Comparison of ENCODE assay signal across 8 cellular contexts in genomic region chr11:67287355-67288197, GRCh38. TPM values are rescaled to one million over a fixed set of nuclear protein-coding genes. Genes with fewer than 3 reads are reported as not detected.
DNase-seq lines count a peak whose midpoint lies in the region; TF ChIP-seq lines count a peak whose summit lies in the region.

No MANE protein-coding gene starts in this region.

- POLR2A ChIA-PET in AG04449 (lab: Yijun Ruan, JAX) (interaction anchor here (0.6 to 2.7 kb wide), 5 partner anchors 10 to 48 kb away, joined by 3 to 18 read pairs (median 3); partner anchors contain the start of gene SSH3), MCF 10A (lab: Yijun Ruan, JAX) (interaction anchor here (0.6 to 4.8 kb wide), 18 partner anchors 8 to 1964 kb away, joined by 3 to 51 read pairs (median 6); partner anchors contain the start of genes GRK2, MRPL11, RAD9A and SSH3)

- no peaks in the 10 kb centered on the region for H3K27me3 Mint-ChIP-seq in MCF 10A (ENCODE audit: insufficient read depth, unreplicated experiment)

- H3K27me3 ChIP-seq in Karpas-422 (ENCODE audit: low read length), result no peaks in the 10 kb centered on the region
- H3K27me3 ChIP-seq in mononuclear cell (ENCODE audit: insufficient read depth, low read length), result no peaks in the 10 kb centered on the region

- H4K20me1 ChIP-seq in Karpas-422 (ENCODE audit: insufficient read depth, low read depth, low read length), result no peaks in the 10 kb centered on the region

- no peaks in the 10 kb centered on the region for H3K9me3 Mint-ChIP-seq in MCF 10A (ENCODE audit: unreplicated experiment)

- H3K9me2 ChIP-seq in Karpas-422 (replicated peaks; ENCODE audit: insufficient read depth, low read length), result no peaks in the 10 kb centered on the region

- intact Hi-C loops in MCF 10A (cut with micrococcal nuclease), result no loop called here

- H3K27ac Mint-ChIP-seq in MCF 10A (ENCODE audit: low read depth, unreplicated experiment), result peak overlapping the region; percentile 96

- H3K4me1 Mint-ChIP-seq in MCF 10A (ENCODE audit: insufficient read depth, unreplicated experiment), result peaks cover 16% of the 10 kb centered on the region

- H3K79me2 ChIP-seq in Karpas-422 (ENCODE audit: low read length), result peaks cover 22% of the 10 kb centered on the region

- peaks cover 37% of the 10 kb centered on the region for H3K36me3 Mint-ChIP-seq in MCF 10A (ENCODE audit: insufficient read depth, unreplicated experiment)

- DNase-seq in AG04449 (ENCODE audit: low read depth, low spot score), result no peak
- DNase-seq in Karpas-422, result peak; percentile 50
- no peak for DNase-seq in MCF 10A (ENCODE audit: unreplicated experiment)
- no peak for DNase-seq in activated gamma-delta T cell (lab: John Stamatoyannopoulos, UW)
- DNase-seq in NCI-H1105 (lab: John Stamatoyannopoulos, UW), result no peak
- DNase-seq in NCI-H1092 treated with DMSO at 0.1 percent for 48 hours (lab: John Stamatoyannopoulos, UW), result no peak
- no peak for DNase-seq in EL

- peaks cover 20% of the 10 kb centered on the region for H3K36me3 ChIP-seq in Karpas-422 (ENCODE audit: insufficient read depth, low read length)

- H3K4me2 ChIP-seq in Karpas-422 (ENCODE audit: low read depth, low read length, poor library complexity, severe bottlenecking), result peak overlapping the region; percentile 99

- H3K4me3 Mint-ChIP-seq in MCF 10A (ENCODE audit: unreplicated experiment), result peak overlapping the region; percentile 92

- H3K4me3 ChIP-seq in AG04449 (ENCODE audit: low read depth, low read length) (peak overlapping the region; percentile 77), Karpas-422 (ENCODE audit: low read length) (peak overlapping the region; percentile 96), mononuclear cell (ENCODE audit: low read length) (peak overlapping the region; percentile 6)

- BruUV-seq in MCF 10A (replicated peaks; lab: Mats Ljungman, UMichigan), result TSS peak; percentile 94

- peak overlapping the region; percentile 100 for H3K27ac ChIP-seq in Karpas-422 (ENCODE audit: low read length)

- TF ChIP-seq CTCF in AG04449 (IDR thresholded peaks at IDR 0.05; ENCODE audit: insufficient read depth, low read length, missing control alignments), result no peak
- TF ChIP-seq CTCF in MCF 10A (IDR thresholded peaks at IDR 0.05; ENCODE audit: unreplicated experiment), result no peak

- no peak overlapping the region for H2AFZ ChIP-seq in Karpas-422 (ENCODE audit: low read length)

- CTCF ChIA-PET in AG04449 (lab: Yijun Ruan, JAX) (interaction anchor here (1.2 to 3.5 kb wide), 6 partner anchors 10 to 206 kb away, joined by 3 to 34 read pairs (median 8); no protein-coding TSS in a partner anchor), MCF 10A (lab: Yijun Ruan, JAX) (interaction anchor here (0.7 to 2.0 kb wide), 5 partner anchors 20 to 231 kb away, joined by 3 to 7 read pairs (median 3); no protein-coding TSS in a partner anchor)

- H3K4me1 ChIP-seq in Karpas-422 (ENCODE audit: low read length) (peaks cover 39% of the 10 kb centered on the region), mononuclear cell (ENCODE audit: insufficient read depth, low read length) (peaks cover 91% of the 10 kb centered on the region)

- H3K9ac ChIP-seq in Karpas-422 (ENCODE audit: low read length), result peak overlapping the region; percentile 100

- no peaks in the 10 kb centered on the region for H3K9me3 ChIP-seq in Karpas-422 (ENCODE audit: low read length)
- H3K9me3 ChIP-seq in mononuclear cell (ENCODE audit: low read depth, low read length), result no peaks in the 10 kb centered on the region

RNA-seq across cellular contexts. Expression of gene ANKRD13D, which starts 1.5 kb away (rescaled TPM):
- total RNA-seq in Karpas-422 (2014; rRNA removed; shearing (Covaris generic); ENCODE audit: low replicate concordance), result 31.3 and 91.8 TPM in 2 replicates
- 39.7 and 46.2 TPM in 2 replicates for total RNA-seq in MCF 10A (2022)
- 48.4 TPM for total RNA-seq in mononuclear cell

RNA-seq across cellular contexts. Expression of gene SSH3, which starts 15.8 kb away (rescaled TPM):
- 0.61 and 0.82 TPM in 2 replicates for total RNA-seq in Karpas-422 (2014; rRNA removed; shearing (Covaris generic); ENCODE audit: low replicate concordance)
- total RNA-seq in MCF 10A (2022) (31.7 and 38.0 TPM in 2 replicates), mononuclear cell (4.6 TPM)

RNA-seq across cellular contexts. Expression of gene GRK2, which starts 21.3 kb away (rescaled TPM):
- total RNA-seq in Karpas-422 (2014; rRNA removed; shearing (Covaris generic); ENCODE audit: low replicate concordance), result 94.7 and 190 TPM in 2 replicates
- total RNA-seq in MCF 10A (2022), result 48.1 and 50.1 TPM in 2 replicates
- total RNA-seq in mononuclear cell, result 185 TPM

Comparison
In these comparisons a context has a peak if more than half of its experiments do, and no peak if none do; other contexts are left out.
1. H3K4me3 ChIP-seq: peak in every context shown above with its lines; median percentile 96 in Karpas-422; 77 in AG04449; 6 in mononuclear cell.